ENCODE assay signal across 1 cellular context in the genomic region with DNA sequence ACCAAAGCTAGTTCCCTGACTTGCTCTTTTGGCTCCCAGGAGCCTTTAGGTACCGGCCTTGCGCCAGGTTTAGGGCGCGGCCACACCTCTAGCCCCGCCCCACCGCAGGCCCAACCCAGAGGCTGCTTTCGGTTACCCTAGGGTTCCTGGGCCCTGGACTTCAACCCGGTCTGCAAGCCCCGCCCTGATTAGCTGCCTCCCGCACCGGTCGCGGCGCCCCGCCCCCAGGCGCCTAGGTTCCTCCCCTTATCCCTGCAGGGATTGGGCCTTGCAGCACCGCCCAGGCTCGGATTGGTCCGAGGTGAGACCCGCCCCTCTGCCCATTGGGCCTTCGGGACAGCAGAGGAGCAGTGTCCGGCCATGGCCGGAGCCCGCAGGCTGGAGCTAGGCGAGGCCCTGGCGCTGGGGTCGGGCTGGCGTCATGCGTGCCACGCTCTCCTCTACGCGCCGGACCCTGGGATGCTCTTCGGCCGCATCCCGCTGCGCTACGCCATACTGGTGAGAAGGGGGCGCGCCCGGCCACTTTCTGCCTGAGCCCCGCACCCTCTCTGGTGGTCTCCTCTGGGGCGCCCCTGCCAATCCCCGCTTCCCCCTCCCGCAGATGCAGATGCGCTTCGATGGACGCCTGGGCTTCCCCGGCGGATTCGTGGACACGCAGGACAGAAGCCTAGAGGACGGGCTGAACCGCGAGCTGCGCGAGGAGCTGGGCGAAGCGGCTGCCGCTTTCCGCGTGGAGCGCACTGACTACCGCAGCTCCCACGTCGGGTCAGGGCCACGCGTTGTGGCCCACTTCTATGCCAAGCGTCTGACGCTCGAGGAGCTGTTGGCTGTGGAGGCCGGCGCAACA.
TF ChIP-seq lines count a peak whose summit lies in the region.

TSS of gene NUDT16 (plus strand) at position 330 of the 847 bp plus-strand sequence. CDS start at position 361, 31 bp downstream.

TF ChIP-seq in K562, 482 proteins besides CTCF, POLR2A, EP300 and RAD21 (continued from another document and continues in another):
- TF ChIP-seq, protein P1, sequence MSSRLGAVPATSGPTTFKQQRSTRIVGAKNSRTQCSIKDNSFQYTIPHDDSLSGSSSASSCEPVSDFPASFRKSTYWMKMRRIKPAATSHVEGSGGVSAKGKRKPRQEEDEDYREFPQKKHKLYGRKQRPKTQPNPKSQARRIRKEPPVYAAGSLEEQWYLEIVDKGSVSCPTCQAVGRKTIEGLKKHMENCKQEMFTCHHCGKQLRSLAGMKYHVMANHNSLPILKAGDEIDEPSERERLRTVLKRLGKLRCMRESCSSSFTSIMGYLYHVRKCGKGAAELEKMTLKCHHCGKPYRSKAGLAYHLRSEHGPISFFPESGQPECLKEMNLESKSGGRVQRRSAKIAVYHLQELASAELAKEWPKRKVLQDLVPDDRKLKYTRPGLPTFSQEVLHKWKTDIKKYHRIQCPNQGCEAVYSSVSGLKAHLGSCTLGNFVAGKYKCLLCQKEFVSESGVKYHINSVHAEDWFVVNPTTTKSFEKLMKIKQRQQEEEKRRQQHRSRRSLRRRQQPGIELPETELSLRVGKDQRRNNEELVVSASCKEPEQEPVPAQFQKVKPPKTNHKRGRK (tag; IDR thresholded peaks at IDR 0.05): no peak
- no peak for TF ChIP-seq ZNF347 (CRISPR knock-in tag; IDR thresholded peaks at IDR 0.05; ENCODE audit: low read depth)
- no peak for TF ChIP-seq SREBF1 (IDR thresholded peaks at IDR 0.05; ENCODE audit: borderline replicate concordance, low read depth, low read length)
- TF ChIP-seq ZNF318 (IDR thresholded peaks at IDR 0.05; ENCODE audit: borderline replicate concordance in 1 of 2, low read depth in 1 of 2): no peak
- no peak for TF ChIP-seq NR0B1 (IDR thresholded peaks at IDR 0.05; ENCODE audit: partially characterized antibody)
- no peak for TF ChIP-seq ZNF436 (CRISPR knock-in tag; IDR thresholded peaks at IDR 0.05)
- TF ChIP-seq, protein P2, sequence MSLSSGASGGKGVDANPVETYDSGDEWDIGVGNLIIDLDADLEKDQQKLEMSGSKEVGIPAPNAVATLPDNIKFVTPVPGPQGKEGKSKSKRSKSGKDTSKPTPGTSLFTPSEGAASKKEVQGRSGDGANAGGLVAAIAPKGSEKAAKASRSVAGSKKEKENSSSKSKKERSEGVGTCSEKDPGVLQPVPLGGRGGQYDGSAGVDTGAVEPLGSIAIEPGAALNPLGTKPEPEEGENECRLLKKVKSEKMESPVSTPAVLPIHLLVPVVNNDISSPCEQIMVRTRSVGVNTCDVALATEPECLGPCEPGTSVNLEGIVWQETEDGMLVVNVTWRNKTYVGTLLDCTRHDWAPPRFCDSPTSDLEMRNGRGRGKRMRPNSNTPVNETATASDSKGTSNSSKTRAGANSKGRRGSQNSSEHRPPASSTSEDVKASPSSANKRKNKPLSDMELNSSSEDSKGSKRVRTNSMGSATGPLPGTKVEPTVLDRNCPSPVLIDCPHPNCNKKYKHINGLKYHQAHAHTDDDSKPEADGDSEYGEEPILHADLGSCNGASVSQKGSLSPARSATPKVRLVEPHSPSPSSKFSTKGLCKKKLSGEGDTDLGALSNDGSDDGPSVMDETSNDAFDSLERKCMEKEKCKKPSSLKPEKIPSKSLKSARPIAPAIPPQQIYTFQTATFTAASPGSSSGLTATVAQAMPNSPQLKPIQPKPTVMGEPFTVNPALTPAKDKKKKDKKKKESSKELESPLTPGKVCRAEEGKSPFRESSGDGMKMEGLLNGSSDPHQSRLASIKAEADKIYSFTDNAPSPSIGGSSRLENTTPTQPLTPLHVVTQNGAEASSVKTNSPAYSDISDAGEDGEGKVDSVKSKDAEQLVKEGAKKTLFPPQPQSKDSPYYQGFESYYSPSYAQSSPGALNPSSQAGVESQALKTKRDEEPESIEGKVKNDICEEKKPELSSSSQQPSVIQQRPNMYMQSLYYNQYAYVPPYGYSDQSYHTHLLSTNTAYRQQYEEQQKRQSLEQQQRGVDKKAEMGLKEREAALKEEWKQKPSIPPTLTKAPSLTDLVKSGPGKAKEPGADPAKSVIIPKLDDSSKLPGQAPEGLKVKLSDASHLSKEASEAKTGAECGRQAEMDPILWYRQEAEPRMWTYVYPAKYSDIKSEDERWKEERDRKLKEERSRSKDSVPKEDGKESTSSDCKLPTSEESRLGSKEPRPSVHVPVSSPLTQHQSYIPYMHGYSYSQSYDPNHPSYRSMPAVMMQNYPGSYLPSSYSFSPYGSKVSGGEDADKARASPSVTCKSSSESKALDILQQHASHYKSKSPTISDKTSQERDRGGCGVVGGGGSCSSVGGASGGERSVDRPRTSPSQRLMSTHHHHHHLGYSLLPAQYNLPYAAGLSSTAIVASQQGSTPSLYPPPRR (CRISPR knock-in tag; IDR thresholded peaks at IDR 0.05; ENCODE audit: borderline replicate concordance): 0 out of 2 replicates have a peak, but pooled peaks have one; percentile 38
- peak; percentile 93 for TF ChIP-seq PHF8 (IDR thresholded peaks at IDR 0.05; ENCODE audit: borderline replicate concordance, low read length)
- TF ChIP-seq SNRNP70 (optimal IDR thresholded peaks at IDR 0.05; ENCODE audit: low read depth, low read length): no peak
- no peak for TF ChIP-seq E2F1 (CRISPR knock-in tag; IDR thresholded peaks at IDR 0.05)
- TF ChIP-seq, protein P3, sequence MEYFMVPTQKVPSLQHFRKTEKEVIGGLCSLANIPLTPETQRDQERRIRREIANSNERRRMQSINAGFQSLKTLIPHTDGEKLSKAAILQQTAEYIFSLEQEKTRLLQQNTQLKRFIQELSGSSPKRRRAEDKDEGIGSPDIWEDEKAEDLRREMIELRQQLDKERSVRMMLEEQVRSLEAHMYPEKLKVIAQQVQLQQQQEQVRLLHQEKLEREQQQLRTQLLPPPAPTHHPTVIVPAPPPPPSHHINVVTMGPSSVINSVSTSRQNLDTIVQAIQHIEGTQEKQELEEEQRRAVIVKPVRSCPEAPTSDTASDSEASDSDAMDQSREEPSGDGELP (CRISPR knock-in tag; IDR thresholded peaks at IDR 0.05; ENCODE audit: borderline replicate concordance): peak; percentile 29; the same call in 1 of the 2 replicates
- peak; percentile 91 for TF ChIP-seq KDM5B (IDR thresholded peaks at IDR 0.05; ENCODE audit: insufficient replicate concordance, low read depth, low read length)
- 0 out of 2 replicates have a peak, but pooled peaks have one; percentile 42 for TF ChIP-seq ATF7 (IDR thresholded peaks at IDR 0.05)
- TF ChIP-seq IFI16 (CRISPR knock-in tag; IDR thresholded peaks at IDR 0.05): no peak
- TF ChIP-seq SIX5 (IDR thresholded peaks at IDR 0.05; ENCODE audit: borderline replicate concordance in 1 of 2, insufficient read depth in 1 of 2, low read depth in 1 of 2, low read length in 2 of 2): no peak
- TF ChIP-seq COPS2 (conservative IDR thresholded peaks at IDR 0.05): no peak
- TF ChIP-seq TAF1 (IDR thresholded peaks at IDR 0.05; ENCODE audit: control insufficient read depth, extremely low read depth, insufficient read depth, low read length, severe bottlenecking): peak; percentile 66
- no peak for TF ChIP-seq ZNF146 (CRISPR knock-in tag; IDR thresholded peaks at IDR 0.05; ENCODE audit: unreplicated experiment)
- TF ChIP-seq E2F6 (IDR thresholded peaks at IDR 0.05; ENCODE audit: borderline replicate concordance in 1 of 2, extremely low read depth in 1 of 2, insufficient read depth in 1 of 2, insufficient read length in 1 of 2, low read depth in 1 of 2, low read length in 1 of 2, poor library complexity in 1 of 2, severe bottlenecking in 1 of 2): peak; percentile 28 to 44
- no peak for TF ChIP-seq NCOA6 (IDR thresholded peaks at IDR 0.05)
- peak; percentile 72 for TF ChIP-seq CHD2 (IDR thresholded peaks at IDR 0.05; ENCODE audit: low read depth, low read length)
- TF ChIP-seq MXI1 (IDR thresholded peaks at IDR 0.05; ENCODE audit: low read depth, low read length): no peak
- no peak for TF ChIP-seq CBFA2T3 (IDR thresholded peaks at IDR 0.05)
- TF ChIP-seq SMC3 (conservative IDR thresholded peaks at IDR 0.05; ENCODE audit: insufficient read depth, low read depth, low read length): no peak
- TF ChIP-seq RBFOX2 (IDR thresholded peaks at IDR 0.05; ENCODE audit: low read depth, low read length): peak; percentile 96
- no peak for TF ChIP-seq ARID3B (CRISPR knock-in tag; IDR thresholded peaks at IDR 0.05; ENCODE audit: borderline replicate concordance)
- no peak for TF ChIP-seq ZFPM2 (CRISPR knock-in tag; IDR thresholded peaks at IDR 0.05)
- TF ChIP-seq PHTF2 (CRISPR knock-in tag; IDR thresholded peaks at IDR 0.05): no peak
- TF ChIP-seq TAL1 (IDR thresholded peaks at IDR 0.05): no peak
- no peak for TF ChIP-seq ZC3H8 (IDR thresholded peaks at IDR 0.05)
